24 cellular contexts compared by ENCODE assay signal in genomic region chr2:136736236-136736635, GRCh38. TPM values are rescaled to one million over a fixed set of nuclear protein-coding genes. Genes with fewer than 3 reads are reported as not detected.
DNase-seq lines count a peak whose midpoint lies in the region; ATAC-seq, FAIRE-seq and TF ChIP-seq lines count a peak whose summit lies in the region.
"Had no signal": no experiment of that assay in that cellular context is flagged by ENCODE, and none has a peak within 500 bp of the region (broad histone marks: within the 10 kb centered on the region; RNA-seq: fewer than 3 reads in every experiment).

No MANE protein-coding gene starts in this region.

- TF ChIP-seq CTCF in HepG2 (CRISPR knock-in tag; IDR thresholded peaks at IDR 0.05) (no peak), right lobe of liver (IDR thresholded peaks at IDR 0.05) (no peak), IMR-90 (conservative IDR thresholded peaks at IDR 0.05; ENCODE audit: low read depth, low read length) (no peak), H1 (IDR thresholded peaks at IDR 0.05; ENCODE audit: control extremely low read depth in 1 of 3, insufficient read depth in 1 of 3, low read depth in 1 of 3, low read length in 3 of 3) (no peak)

- H3K79me1 ChIP-seq in IMR-90 (ENCODE audit: low read depth in 1 of 2, low read length in 2 of 2), result no peaks in the 10 kb centered on the region
- H3K79me1 ChIP-seq in H1 (ENCODE audit: low read depth, low read length), result no peaks in the 10 kb centered on the region

- H3K4me1 Mint-ChIP-seq in activated CD4-positive, alpha-beta T cell treated with anti-CD3 and anti-CD28 coated beads for 36 hours, result no peaks in the 10 kb centered on the region
- H3K4me1 Mint-ChIP-seq: CD14-positive monocyte; CD4-positive, alpha-beta memory T cell; CD4-positive, CD25-positive, alpha-beta regulatory T cell; CD8-positive, alpha-beta memory T cell had no signal

- H2BK15ac ChIP-seq in IMR-90 (ENCODE audit: low read depth, low read length) (no peak overlapping the region), H1 (ENCODE audit: low read length) (no peak overlapping the region)

- H4K20me1 ChIP-seq in HepG2 (ENCODE audit: insufficient read depth, low read length) (no peaks in the 10 kb centered on the region), IMR-90 (ENCODE audit: insufficient read depth, low read length) (no peaks in the 10 kb centered on the region), H1 (replicated peaks in 1 of 2; ENCODE audit: control insufficient read depth in 1 of 2, insufficient read depth in 2 of 2, low read length in 2 of 2) (no peaks in the 10 kb centered on the region)
- H4K20me1 ChIP-seq: BLaER1 had no signal

- POLR2A ChIA-PET in HepG2 (lab: Yijun Ruan, JAX) (no interaction called here), IMR-90 (lab: Charles Lee; ENCODE audit: unreplicated experiment) (no interaction called here), H1 (lab: Charles Lee; ENCODE audit: partially characterized antibody) (no interaction called here)
- POLR2A ChIA-PET in activated CD4-positive, alpha-beta T cell treated with anti-CD3 and anti-CD28 coated beads for 36 hours (lab: Charles Lee), result no interaction called here

- no peaks in the 10 kb centered on the region for H3K9me1 ChIP-seq in IMR-90 (ENCODE audit: insufficient read depth, low read length)

- H2AK9ac ChIP-seq in IMR-90 (replicated peaks; ENCODE audit: low read depth, low read length, poor library complexity), result no peak overlapping the region

- no peak overlapping the region for H3K9ac ChIP-seq in HepG2 (ENCODE audit: insufficient read depth, low read depth, low read length)
- no peak overlapping the region for H3K9ac ChIP-seq in IMR-90 (ENCODE audit: low read depth, low read length)
- no peak overlapping the region for H3K9ac ChIP-seq in H1 (replicated peaks in 1 of 4; ENCODE audit: extremely low read depth in 1 of 4, low read depth in 3 of 4, low read length in 3 of 4)
- H3K9ac ChIP-seq: BLaER1 had no signal

- H2BK20ac ChIP-seq in IMR-90 (ENCODE audit: low read depth, low read length) (no peak overlapping the region), H1 (ENCODE audit: low read length) (no peak overlapping the region)

- H3K4me1 ChIP-seq in HepG2 (ENCODE audit: insufficient read depth, low read length) (no peaks in the 10 kb centered on the region), right lobe of liver (no peaks in the 10 kb centered on the region), IMR-90 (ENCODE audit: control insufficient read depth, insufficient read depth, low read length) (no peaks in the 10 kb centered on the region), H1 (replicated peaks in 1 of 4; ENCODE audit: control insufficient read depth in 3 of 4, insufficient read depth in 4 of 4, low read length in 3 of 4) (no peaks in the 10 kb centered on the region)
- H3K4me1 ChIP-seq: BE2C, BLaER1 had no signal

- H3K27me3 ChIP-seq in HepG2 (ENCODE audit: control insufficient read depth in 1 of 2, insufficient read depth in 2 of 2, low read length in 2 of 2), result no peaks in the 10 kb centered on the region
- no peaks in the 10 kb centered on the region for H3K27me3 ChIP-seq in right lobe of liver
- H3K27me3 ChIP-seq in IMR-90 (ENCODE audit: control insufficient read depth, insufficient read depth, low read length), result no peaks in the 10 kb centered on the region
- H3K27me3 ChIP-seq in H1 (replicated peaks in 1 of 4; ENCODE audit: control insufficient read depth in 3 of 4, extremely low read depth in 1 of 4, insufficient read depth in 3 of 4, low read length in 3 of 4), result no peaks in the 10 kb centered on the region
- H3K27me3 ChIP-seq: BE2C, BLaER1 had no signal

- dilution Hi-C loops in IMR-90 (cut with HindIII; ENCODE audit: low sequenced_read_pairs, unreplicated experiment), result no loop called here

- no peak overlapping the region for H2AK5ac ChIP-seq in IMR-90 (ENCODE audit: low read depth, low read length)
- no peak overlapping the region for H2AK5ac ChIP-seq in H1 (ENCODE audit: low read depth, low read length)

- no peak overlapping the region for H3K4ac ChIP-seq in IMR-90 (ENCODE audit: low read depth, low read length)
- no peak overlapping the region for H3K4ac ChIP-seq in H1 (replicated peaks; ENCODE audit: insufficient read length, low read depth, low read length)

- no peaks in the 10 kb centered on the region for H3K9me3 ChIP-seq in HepG2 (ENCODE audit: low read length)
- no peaks in the 10 kb centered on the region for H3K9me3 ChIP-seq in right lobe of liver
- H3K9me3 ChIP-seq in IMR-90 (ENCODE audit: control insufficient read depth, insufficient read depth, low read length), result peaks cover 6% of the 10 kb centered on the region
- H3K9me3 ChIP-seq in H1 (ENCODE audit: insufficient read depth in 2 of 2, low read depth in 1 of 2, low read length in 1 of 2), result no peaks in the 10 kb centered on the region
- H3K9me3 ChIP-seq: BE2C, BLaER1 had no signal

- DNase-seq in HepG2 (ENCODE audit: low spot score) (no peak), right lobe of liver (no peak), IMR-90 (no peak), H1 (ENCODE audit: low read depth in 1 of 2, low spot score in 2 of 2) (no peak), mucosa of gallbladder (ENCODE audit: low spot score) (no peak)
- DNase-seq in activated CD4-positive, alpha-beta T cell treated with anti-CD3 and anti-CD28 coated beads for 36 hours, result no peak
- DNase-seq: ACHN; BE2C; C1 segment of cervical spinal cord; CD4-positive, alpha-beta memory T cell; CD4-positive, CD25-positive, alpha-beta regulatory T cell; CD8-positive, alpha-beta memory T cell; COR-L47; DMS79 treated with DMSO at 0.1 percent for 48 hours; GF-D8 had no signal

- H3K14ac ChIP-seq in IMR-90 (replicated peaks; ENCODE audit: low read depth, low read length), result no peak overlapping the region
- no peak overlapping the region for H3K14ac ChIP-seq in H1 (ENCODE audit: insufficient read length)

- no peak for ATAC-seq in HepG2
- ATAC-seq in right lobe of liver, result no peak
- ATAC-seq in IMR-90 (ENCODE audit: low read depth), result no peak
- no peak for ATAC-seq in activated CD4-positive, alpha-beta T cell treated with anti-CD3 and anti-CD28 coated beads for 36 hours

- no peak overlapping the region for H3K27ac Mint-ChIP-seq in activated CD4-positive, alpha-beta T cell treated with anti-CD3 and anti-CD28 coated beads for 36 hours
- H3K27ac Mint-ChIP-seq: CD14-positive monocyte; CD4-positive, alpha-beta memory T cell; CD4-positive, CD25-positive, alpha-beta regulatory T cell; CD8-positive, alpha-beta memory T cell had no signal

- H3K79me2 ChIP-seq in HepG2 (ENCODE audit: insufficient read depth, low read length) (no peaks in the 10 kb centered on the region), H1 (ENCODE audit: control insufficient read depth in 1 of 2, insufficient read depth in 2 of 2, low read length in 2 of 2) (no peaks in the 10 kb centered on the region)

- H3K4me2 ChIP-seq in HepG2 (ENCODE audit: low read depth, low read length) (no peak overlapping the region), IMR-90 (ENCODE audit: low read depth, low read length) (no peak overlapping the region), H1 (ENCODE audit: insufficient read depth in 1 of 2, low read depth in 2 of 2, low read length in 2 of 2) (no peak overlapping the region)
- H3K4me2 ChIP-seq: BLaER1 had no signal

- H4K5ac ChIP-seq in IMR-90 (ENCODE audit: low read depth, low read length) (no peak overlapping the region), H1 (ENCODE audit: insufficient read length, low read depth, low read length) (no peak overlapping the region)

- H4K8ac ChIP-seq in IMR-90 (ENCODE audit: low read depth in 2 of 2, low read length in 2 of 2) (no peak overlapping the region), H1 (ENCODE audit: extremely low read depth, insufficient read depth, low read length) (no peak overlapping the region)

- H3K56ac ChIP-seq in IMR-90 (ENCODE audit: extremely low read depth, insufficient read depth, low read length) (no peak overlapping the region), H1 (replicated peaks; ENCODE audit: insufficient read length, low read depth, low read length) (no peak overlapping the region)

- no peaks in the 10 kb centered on the region for H3K36me3 ChIP-seq in HepG2 (replicated peaks in 1 of 2; ENCODE audit: control insufficient read depth in 1 of 2, insufficient read depth in 2 of 2, low read length in 2 of 2)
- no peaks in the 10 kb centered on the region for H3K36me3 ChIP-seq in right lobe of liver
- H3K36me3 ChIP-seq in IMR-90 (ENCODE audit: control insufficient read depth, insufficient read depth, low read length), result no peaks in the 10 kb centered on the region
- H3K36me3 ChIP-seq in H1 (ENCODE audit: control insufficient read depth in 2 of 4, insufficient read depth in 4 of 4, low read length in 3 of 4), result no peaks in the 10 kb centered on the region
- H3K36me3 ChIP-seq: BE2C, BLaER1 had no signal

- no peak for TF ChIP-seq EP300 in HepG2 (IDR thresholded peaks at IDR 0.05; ENCODE audit: low read depth in 2 of 2, low read length in 2 of 2)
- TF ChIP-seq EP300 in HepG2 (CRISPR knock-in tag; IDR thresholded peaks at IDR 0.05; ENCODE audit: borderline replicate concordance), result no peak
- TF ChIP-seq EP300 in H1 (IDR thresholded peaks at IDR 0.05; ENCODE audit: borderline replicate concordance in 1 of 2, low read depth in 2 of 2, low read length in 2 of 2), result no peak

- in situ Hi-C loops in HepG2 (cut with HindIII; ENCODE audit: extremely low pct_ligation_motif_present, low pct_unique_long_range_greater_than_20kb), result loop anchor here (10.0 kb wide), 1 partner anchor 311 kb away; no protein-coding TSS in a partner anchor
- in situ Hi-C loops in IMR-90 (cut with MboI; ENCODE audit: low sequenced_read_pairs), result no loop called here

- no peak overlapping the region for H3K4me3 ChIP-seq in HepG2 (replicated peaks in 1 of 3; ENCODE audit: insufficient read depth in 1 of 3, low read depth in 2 of 3, low read length in 3 of 3)
- H3K4me3 ChIP-seq in right lobe of liver, result no peak overlapping the region
- no peak overlapping the region for H3K4me3 ChIP-seq in IMR-90 (ENCODE audit: insufficient read depth, low read depth, low read length)
- H3K4me3 ChIP-seq in H1 (ENCODE audit: extremely low read depth in 1 of 4, insufficient read depth in 2 of 4, low read depth in 3 of 4, low read length in 4 of 4), result no peak overlapping the region
- H3K4me3 ChIP-seq: BLaER1 had no signal

- TF ChIP-seq RAD21 in HepG2 (CRISPR knock-in tag; IDR thresholded peaks at IDR 0.05) (no peak), IMR-90 (IDR thresholded peaks at IDR 0.05; ENCODE audit: low read length) (no peak), H1 (IDR thresholded peaks at IDR 0.05 in 1 of 2, conservative IDR thresholded peaks at IDR 0.05 in 1 of 2; ENCODE audit: low read depth in 2 of 2, low read length in 2 of 2) (no peak)

- BruUV-seq in HepG2 (replicated peaks; lab: Mats Ljungman, UMichigan) (no TSS peak), IMR-90 (replicated peaks; lab: Mats Ljungman, UMichigan) (no TSS peak)

- no peak overlapping the region for H2BK12ac ChIP-seq in H1 (ENCODE audit: low read depth, low read length)

- no peak overlapping the region for H3K23ac ChIP-seq in IMR-90 (ENCODE audit: low read depth, low read length)
- no peak overlapping the region for H3K23ac ChIP-seq in H1 (ENCODE audit: insufficient read length)

- CTCF ChIA-PET in HepG2 (lab: Yijun Ruan, JAX; ENCODE audit: low intra/inter-chr PET ratio, low total read pairs) (interaction anchor here (2.6 kb wide), 1 partner anchor 313 kb away, joined by 10 read pairs; no protein-coding TSS in a partner anchor), IMR-90 (lab: Yijun Ruan, JAX) (no interaction called here), H1 (lab: Charles Lee; ENCODE audit: partially characterized antibody) (interaction anchor here (0.7 to 2.9 kb wide), 24 partner anchors 9 to 1106 kb away, joined by 3 to 29 read pairs (median 4); no protein-coding TSS in a partner anchor)
- CTCF ChIA-PET in activated CD4-positive, alpha-beta T cell treated with anti-CD3 and anti-CD28 coated beads for 36 hours (lab: Charles Lee), result no interaction called here

- H3K27ac ChIP-seq in HepG2 (ENCODE audit: extremely low read length, insufficient read depth, low read length) (no peak overlapping the region), right lobe of liver (no peak overlapping the region), IMR-90 (ENCODE audit: insufficient read depth, low read length) (no peak overlapping the region), H1 (ENCODE audit: low read depth, low read length) (no peak overlapping the region)
- H3K27ac ChIP-seq: 22Rv1, BLaER1 had no signal

- no peak overlapping the region for H2BK120ac ChIP-seq in IMR-90 (ENCODE audit: low read depth, low read length)
- H2BK120ac ChIP-seq in H1 (replicated peaks; ENCODE audit: low read depth, low read length), result no peak overlapping the region

- H2AFZ ChIP-seq in HepG2 (ENCODE audit: low read length) (no peak overlapping the region), IMR-90 (replicated peaks; ENCODE audit: low read length, poor library complexity) (no peak overlapping the region), H1 (ENCODE audit: low read length) (no peak overlapping the region)

- no peak overlapping the region for H3K18ac ChIP-seq in IMR-90 (ENCODE audit: low read depth, low read length)
- H3K18ac ChIP-seq in H1 (ENCODE audit: extremely low read depth, low read length), result no peak overlapping the region

- H3K36me3 Mint-ChIP-seq in activated CD4-positive, alpha-beta T cell treated with anti-CD3 and anti-CD28 coated beads for 36 hours (ENCODE audit: low read depth), result no peaks in the 10 kb centered on the region
- H3K36me3 Mint-ChIP-seq: CD14-positive monocyte; CD4-positive, alpha-beta memory T cell; CD4-positive, CD25-positive, alpha-beta regulatory T cell; CD8-positive, alpha-beta memory T cell had no signal

- intact Hi-C loops in HepG2 (cut with micrococcal nuclease; ENCODE audit: unreplicated experiment) (no loop called here), right lobe of liver (cut with DNase I) (no loop called here), IMR-90 (cut with micrococcal nuclease) (no loop called here)
- intact Hi-C loops in activated CD4-positive, alpha-beta T cell treated with anti-CD3 and anti-CD28 coated beads for 36 hours (cut with DNase I, micrococcal nuclease), result loop anchor here (10.0 kb wide), 2 partner anchors 311 to 831 kb away; no protein-coding TSS in a partner anchor

- FAIRE-seq in HepG2 (lab: Jason Lieb, UNC) (no peak), H1 (lab: Jason Lieb, UNC) (no peak)
- FAIRE-seq: G401.6, GM12891, GM19239 had no signal

- H4K91ac ChIP-seq in IMR-90 (ENCODE audit: insufficient read depth, low read depth, low read length) (no peak overlapping the region), H1 (replicated peaks; ENCODE audit: insufficient read length, low read length) (no peak overlapping the region)

- TF ChIP-seq POLR2A in HepG2 (IDR thresholded peaks at IDR 0.05; ENCODE audit: insufficient read depth in 1 of 2, low read depth in 2 of 2, low read length in 2 of 2) (no peak), right lobe of liver (IDR thresholded peaks at IDR 0.05) (no peak), IMR-90 (IDR thresholded peaks at IDR 0.05; ENCODE audit: low read depth, low read length) (no peak), H1 (IDR thresholded peaks at IDR 0.05; ENCODE audit: control extremely low read depth in 1 of 2, low read depth in 2 of 2, low read length in 2 of 2) (no peak)

- no peaks in the 10 kb centered on the region for H3K9me3 Mint-ChIP-seq in activated CD4-positive, alpha-beta T cell treated with anti-CD3 and anti-CD28 coated beads for 36 hours (ENCODE audit: low read depth)
- H3K9me3 Mint-ChIP-seq: CD4-positive, alpha-beta memory T cell had no signal

- H3K27me3 Mint-ChIP-seq in activated CD4-positive, alpha-beta T cell treated with anti-CD3 and anti-CD28 coated beads for 36 hours, result peaks cover 15% of the 10 kb centered on the region

- H3K23me2 ChIP-seq in H1 (ENCODE audit: low read depth, low read length), result no peaks in the 10 kb centered on the region; the same call in 1 of the 2 replicates

- H3K4me3 Mint-ChIP-seq in activated CD4-positive, alpha-beta T cell treated with anti-CD3 and anti-CD28 coated beads for 36 hours, result no peak overlapping the region
- H3K4me3 Mint-ChIP-seq: CD14-positive monocyte; CD4-positive, alpha-beta memory T cell; CD4-positive, CD25-positive, alpha-beta regulatory T cell; CD8-positive, alpha-beta memory T cell had no signal

- H2BK5ac ChIP-seq in IMR-90 (ENCODE audit: low read depth, low read length, poor library complexity, severe bottlenecking), result no peak overlapping the region
- H2BK5ac ChIP-seq in H1 (ENCODE audit: low read depth, low read length), result no peak overlapping the region

- WGBS in HepG2 (ENCODE audit: low lambda C conversion rate), result 2% methylated on average over 3 of the region's 3 CpGs
- 22% methylated on average over 3 of the region's 3 CpGs for WGBS in right lobe of liver (ENCODE audit: insufficient coverage, low coverage, low lambda C conversion rate, missing lambda C conversion rate)
- no CpG with 5 or more reads among the region's 3 CpGs for WGBS in IMR-90 (ENCODE audit: extremely low coverage in 2 of 2, insufficient read length in 1 of 2), 2 experiments
- WGBS in H1 (ENCODE audit: extremely low coverage in 1 of 2, insufficient coverage in 1 of 2, insufficient read length in 1 of 2, insufficient replicate concordance in 2 of 2, low coverage in 1 of 2, low lambda C conversion rate in 2 of 2, missing lambda C conversion rate in 1 of 2), 2 experiments, result 86% methylated on average over 3 of the region's 3 CpGs; no CpG with 5 or more reads in 1 of the 2 experiments

RNA-seq across cellular contexts. Expression of gene THSD7B, which starts 29.1 kb away (rescaled TPM):
- total RNA-seq in HepG2 (2016; rRNA removed; fragmentation: Illumina TruSeq; extraction: Trizol) (0.02 TPM in 1 of 2 replicates, not detected in the other), right lobe of liver (under 1 TPM; 0.07 to 0.89 (median 0.24) TPM), IMR-90 (2012; rRNA removed) (not detected in 2 replicates), mucosa of gallbladder (0.75 TPM)
- not detected in 2 replicates for total RNA-seq in HepG2 (2016; cell fraction: cytosol; rRNA removed; fragmentation: Illumina TruSeq; extraction: Trizol; ENCODE audit: low read depth)
- 0.03 TPM in 1 of 2 replicates, not detected in the other for total RNA-seq in HepG2 (2016; cell fraction: insoluble cytoplasmic fraction; rRNA removed; fragmentation: Illumina TruSeq; extraction: Trizol)
- not detected in 2 replicates for total RNA-seq in HepG2 (2016; cell fraction: membrane; rRNA removed; fragmentation: Illumina TruSeq; extraction: Trizol)
- not detected in 2 replicates for total RNA-seq in HepG2 (2016; cell fraction: nucleus; rRNA removed; fragmentation: Illumina TruSeq; extraction: Trizol)
- polyA plus RNA-seq in HepG2 (2011; rRNA removed) (not detected in 2 replicates), IMR-90 (2012; rRNA removed) (not detected in 2 replicates), H1 (2011; rRNA removed) (0.50 and 0.60 TPM in 2 replicates)
- polyA plus RNA-seq in HepG2 (2011; cell fraction: cytosol; rRNA removed), result not detected in 2 replicates
- polyA plus RNA-seq in HepG2 (2011; cell fraction: nucleus; rRNA removed), result not detected in 2 replicates
- not detected in 2 replicates for polyA plus RNA-seq in HepG2 (2012)
- polyA plus RNA-seq in HepG2 (2016; cell fraction: cytosol; fragmentation: Illumina TruSeq; extraction: Trizol; ENCODE audit: low read depth), result not detected in 2 replicates
- polyA plus RNA-seq in HepG2 (2016; cell fraction: insoluble cytoplasmic fraction; fragmentation: Illumina TruSeq; extraction: Trizol; ENCODE audit: low read depth), result not detected in 2 replicates
- not detected in 2 replicates for polyA plus RNA-seq in HepG2 (2016; cell fraction: membrane; fragmentation: Illumina TruSeq; extraction: Trizol; ENCODE audit: low read depth)
- polyA plus RNA-seq in HepG2 (2016; cell fraction: nucleus; fragmentation: Illumina TruSeq; extraction: Trizol; ENCODE audit: insufficient read depth, low read depth), result not detected in 2 replicates
- polyA minus RNA-seq in HepG2 (2011; rRNA and poly(A)+ RNA removed; ENCODE audit: low replicate concordance), result 0.09 TPM in 1 of 2 replicates, not detected in the other
- polyA minus RNA-seq in HepG2 (2011; cell fraction: cytosol; rRNA and poly(A)+ RNA removed), result not detected in 2 replicates
- polyA minus RNA-seq in HepG2 (2011; cell fraction: nucleus; rRNA and poly(A)+ RNA removed), result not detected in 2 replicates
- not detected in 2 replicates for polyA plus RNA-seq in IMR-90 (2012; cell fraction: cytosol; rRNA removed)
- polyA plus RNA-seq in IMR-90 (2012; cell fraction: nucleus; rRNA removed; ENCODE audit: low replicate concordance), result not detected in 2 replicates
- total RNA-seq in H1 (2021; fragmentation: NEBNext Ultra II Directional; extraction: Animal tissue kit (Norgen Biotek cat#: 25700)), result 2.2 and 2.9 TPM in 2 replicates
- polyA plus RNA-seq in H1 (2011; cell fraction: cytosol; rRNA removed), result 0.76 TPM
- polyA plus RNA-seq in H1 (2011; cell fraction: nucleus; rRNA removed), result 1.4 TPM
- polyA plus RNA-seq in H1 (2012, experiment 1 of 2), result 0.75 to 1.1 TPM (median 1.1 TPM) in 4 replicates
- polyA plus RNA-seq in H1 (2012, experiment 2 of 2), result 0.04 TPM
- 0.83 TPM for polyA plus RNA-seq in H1 (2013, experiment 1 of 2)
- 0.79 TPM for polyA plus RNA-seq in H1 (2013, experiment 2 of 2)
- polyA minus RNA-seq in H1 (2011; rRNA and poly(A)+ RNA removed), result 4.4 and 7.8 TPM in 2 replicates
- polyA minus RNA-seq in H1 (2011; cell fraction: cytosol; rRNA and poly(A)+ RNA removed), result 1.8 TPM
- polyA minus RNA-seq in H1 (2011; cell fraction: nucleus; rRNA and poly(A)+ RNA removed), result 10.4 TPM
- not detected for total RNA-seq in activated CD4-positive, alpha-beta T cell treated with anti-CD3 and anti-CD28 coated beads for 36 hours
- total RNA-seq: A172; A673; CD4-positive, alpha-beta memory T cell; CD4-positive, CD25-positive, alpha-beta regulatory T cell; CD8-positive, alpha-beta memory T cell had no signal
- polyA plus RNA-seq: AG04450; CD14-positive monocyte; CD4-positive, alpha-beta memory T cell; CD4-positive, CD25-positive, alpha-beta regulatory T cell; CD8-positive, alpha-beta memory T cell had no signal

Comparison
In these comparisons a context has a peak if more than half of its experiments do, and no peak if none do; other contexts are left out.
1. CTCF ChIA-PET loops: an anchor here in HepG2 (2.6 kb wide) and H1 (0.7 to 2.9 kb wide); none called in IMR-90 and activated CD4-positive, alpha-beta T cell treated with anti-CD3 and anti-CD28 coated beads for 36 hours.
2. intact Hi-C loops: an anchor here in activated CD4-positive, alpha-beta T cell treated with anti-CD3 and anti-CD28 coated beads for 36 hours (10.0 kb wide); none called in HepG2, right lobe of liver and IMR-90.
3. Of the 41 proteins assayed by ChIP-seq in both HepG2 and H1: peak only in HepG2: none; only in H1: none; in both: MAFK; in neither: 40.